20 cellular contexts compared by ENCODE assay signal in the genomic region with DNA sequence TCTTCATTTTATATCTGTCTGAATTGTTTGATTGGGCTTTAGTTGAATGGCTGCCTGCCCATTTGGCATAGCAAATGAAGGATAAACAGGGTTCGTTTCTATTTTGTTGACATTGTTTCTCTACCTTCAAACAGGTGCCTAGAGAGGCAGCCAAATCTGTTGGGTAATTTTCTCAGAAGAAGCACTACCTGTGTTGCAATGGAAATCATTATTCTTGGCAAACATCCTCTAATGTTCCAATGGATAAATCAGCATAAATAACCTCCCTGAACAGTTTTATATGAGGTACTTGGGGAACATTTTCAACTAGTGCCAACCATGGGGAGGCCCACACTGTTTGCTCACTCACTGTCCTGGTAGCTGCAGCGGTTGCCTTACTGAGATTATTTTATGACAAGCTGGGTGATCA.
"Had no signal": no experiment of that assay in that cellular context is flagged by ENCODE, and none has a peak within 500 bp of the region (broad histone marks: within the 10 kb centered on the region; RNA-seq: fewer than 3 reads in every experiment).

No MANE protein-coding gene starts in this region.

- H3K27me3 ChIP-seq: neutrophil, tibial nerve had no signal

- ATAC-seq: activated CD8-positive, alpha-beta memory T cell treated with anti-CD3 and anti-CD28 coated beads, Interleukin-2, amount 10 ng/mL, durations not matched to agents 7 days and 5 days; effector memory CD8-positive, alpha-beta T cell; left cardiac atrium; naive thymus-derived CD8-positive, alpha-beta T cell; stimulated activated naive B cell treated with anti-CD40 and anti-IgM and Interleukin-4, amounts not matched to agents 10 μg/mL and 1 μg/mL and 100 μg/mL, for 72 hours had no signal

- FAIRE-seq: frontal cortex had no signal

- DNase-seq: activated CD4-positive, alpha-beta T cell treated with anti-CD3 and anti-CD28 coated beads, Interleukin-2, amount 50 U/mL, for 48 hours; activated CD4-positive, CD25-positive, alpha-beta regulatory T cell treated with anti-CD3 and anti-CD28 coated beads, Interleukin-2, amount 50 U/mL, for 72 hours; activated CD8-positive, alpha-beta memory T cell treated with anti-CD3 and anti-CD28 coated beads, Interleukin-2, amount 10 ng/mL, durations not matched to agents 7 days and 5 days; activated naive CD4-positive, alpha-beta T cell treated with anti-CD3 and anti-CD28 coated beads, Interleukin-2, amount 10 ng/mL, durations not matched to agents 7 days and 5 days; activated T-cell treated with anti-CD3 and anti-CD28 coated beads, Interleukin-2, amount 50 U/mL, for 24 hours; dermis blood vessel endothelial cell; effector memory CD8-positive, alpha-beta T cell; head of caudate nucleus; immature natural killer cell; left cardiac atrium; naive thymus-derived CD8-positive, alpha-beta T cell; retina; stimulated activated CD4-positive, alpha-beta T cell treated with anti-CD3 and anti-CD28 coated beads, Interleukin-15, amount 100 ng/mL, for 24 hours; stimulated activated CD4-positive, alpha-beta T cell treated with anti-CD3 and anti-CD28 coated beads, Interleukin-4, amount 100 ng/mL, for 1 hour; stimulated activated naive B cell treated with anti-CD40 and anti-IgM and Interleukin-4, amounts not matched to agents 10 μg/mL and 1 μg/mL and 100 μg/mL, for 72 hours had no signal

- H3K4me1 ChIP-seq: parathyroid adenoma, tibial nerve had no signal

- H3K9me3 ChIP-seq: neutrophil, tibial nerve had no signal

- H3K27ac ChIP-seq: neutrophil, parathyroid adenoma, tibial nerve had no signal

- H3K4me3 ChIP-seq: skin epidermis, tibial nerve had no signal

- H3K36me3 ChIP-seq: neutrophil, tibial nerve had no signal
